8 cellular contexts compared by ENCODE assay signal in the genomic region with DNA sequence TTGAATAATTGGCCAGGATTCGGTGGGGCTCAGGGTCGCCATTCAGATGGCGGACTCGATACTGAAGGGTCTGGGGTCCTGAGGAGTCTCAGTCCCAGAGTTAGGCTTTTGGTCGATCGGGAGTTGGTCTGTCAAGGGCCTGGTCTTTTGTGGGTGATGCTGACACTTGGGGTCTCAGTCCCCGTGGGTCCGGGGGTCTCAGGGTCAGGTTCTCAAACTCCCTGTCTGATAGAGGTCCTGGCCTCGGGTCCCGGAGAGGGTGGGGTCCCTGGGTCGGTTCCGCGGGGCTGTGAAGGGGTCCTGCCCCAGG. TPM values are rescaled to one million over a fixed set of nuclear protein-coding genes. Genes with fewer than 3 reads are reported as not detected.
DNase-seq lines count a peak whose midpoint lies in the region; TF ChIP-seq lines count a peak whose summit lies in the region.

No MANE protein-coding gene starts in this region.

- H3K4me2 ChIP-seq in osteoblast (ENCODE audit: insufficient read depth, low read length): peak overlapping the region; percentile 99

- peak overlapping the region; percentile 83 to 99 (median 94) for H3K4me3 Mint-ChIP-seq in CD4-positive, alpha-beta memory T cell
- H3K4me3 Mint-ChIP-seq in endothelial cell (ENCODE audit: unreplicated experiment): peak overlapping the region; percentile 90

- peaks cover 23 to 55% (median 32%) of the 10 kb centered on the region in 4 donors for H3K4me1 Mint-ChIP-seq in CD4-positive, alpha-beta memory T cell
- H3K4me1 Mint-ChIP-seq in endothelial cell (ENCODE audit: unreplicated experiment): peaks cover 33% of the 10 kb centered on the region

- CTCF ChIA-PET in CD4-positive, alpha-beta memory T cell (lab: Charles Lee; ENCODE audit: partially characterized antibody): interaction anchor here (0.6 to 1.7 kb wide), 6 partner anchors 12 to 172 kb away, joined by 3 to 6 read pairs (median 4); no protein-coding TSS in a partner anchor

- peaks cover 21% of the 10 kb centered on the region for H4K20me1 ChIP-seq in osteoblast (ENCODE audit: insufficient read depth, low read length)

- intact Hi-C loops in CD4-positive, alpha-beta memory T cell (cut with micrococcal nuclease): loop anchor here (1.0 to 10.0 kb wide), 7 partner anchors 29 to 727 kb away; partner anchors contain the start of genes ARIH2, IP6K2, PRKAR2A and RHOA

- H3K9ac ChIP-seq in NT2/D1 (ENCODE audit: insufficient read length, low read depth): peak overlapping the region; percentile 97

- peaks cover 34% of the 10 kb centered on the region for H3K4me1 ChIP-seq in CD4-positive, alpha-beta memory T cell (ENCODE audit: insufficient read depth, low read length)
- peaks cover 18% of the 10 kb centered on the region for H3K4me1 ChIP-seq in NT2/D1 (ENCODE audit: insufficient read depth, insufficient read length)
- H3K4me1 ChIP-seq in osteoblast (ENCODE audit: insufficient read depth, low read length): peaks cover 21% of the 10 kb centered on the region

- H3K27ac ChIP-seq in CD4-positive, alpha-beta memory T cell (ENCODE audit: low read depth, low read length): peak overlapping the region; percentile 77
- peak overlapping the region; percentile 60 for H3K27ac ChIP-seq in osteoblast (ENCODE audit: low read depth, low read length)

- H3K79me2 ChIP-seq in osteoblast (ENCODE audit: insufficient read depth, low read length): peaks cover 33% of the 10 kb centered on the region

- H3K9me3 ChIP-seq in CD4-positive, alpha-beta memory T cell (ENCODE audit: control insufficient read depth in 1 of 2, low read length in 2 of 2): no peaks in the 10 kb centered on the region
- H3K9me3 ChIP-seq in NT2/D1 (ENCODE audit: insufficient read depth, low read length) (no peaks in the 10 kb centered on the region), osteoblast (ENCODE audit: low read depth, low read length) (no peaks in the 10 kb centered on the region)

- TF ChIP-seq CTCF in endothelial cell (IDR thresholded peaks at IDR 0.05; ENCODE audit: unreplicated experiment) (no peak), osteoblast (IDR thresholded peaks at IDR 0.05; ENCODE audit: extremely low read depth, low read depth, low read length) (no peak)

- peak overlapping the region in 6 of 7 donors; percentile 73 to 93 (median 86) for H3K27ac Mint-ChIP-seq in CD4-positive, alpha-beta memory T cell
- H3K27ac Mint-ChIP-seq in endothelial cell (ENCODE audit: unreplicated experiment): no peak overlapping the region

- H3K36me3 Mint-ChIP-seq in CD4-positive, alpha-beta memory T cell: peaks cover 27 to 52% of the 10 kb centered on the region in 2 donors
- H3K36me3 Mint-ChIP-seq in endothelial cell (ENCODE audit: low read depth, unreplicated experiment): peaks cover 30% of the 10 kb centered on the region

- peak overlapping the region; percentile 80 for H2AFZ ChIP-seq in osteoblast (ENCODE audit: low read length)

- H3K27me3 ChIP-seq in CD4-positive, alpha-beta memory T cell (ENCODE audit: insufficient read depth, low read length): no peaks in the 10 kb centered on the region
- H3K27me3 ChIP-seq in NT2/D1 (ENCODE audit: insufficient read depth, insufficient read length) (no peaks in the 10 kb centered on the region), osteoblast (ENCODE audit: insufficient read depth, low read length) (no peaks in the 10 kb centered on the region)

- DNase-seq in CD4-positive, alpha-beta memory T cell: no peak
- no peak for DNase-seq in NT2/D1 (ENCODE audit: low read depth, low spot score)
- no peak for DNase-seq in endothelial cell (ENCODE audit: low spot score)
- DNase-seq in osteoblast (ENCODE audit: insufficient read length, low spot score, missing footprints): no peak
- DNase-seq in SIG-M5 (lab: John Stamatoyannopoulos, UW): no peak
- no peak for DNase-seq in amygdala (lab: John Stamatoyannopoulos, UW)
- no peak for DNase-seq in dedifferentiated amniotic fluid mesenchymal stem cell (ENCODE audit: extremely low spot score)
- DNase-seq in medulla oblongata (ENCODE audit: extremely low spot score): no peak

- H3K4me3 ChIP-seq in CD4-positive, alpha-beta memory T cell (ENCODE audit: low read length in 2 of 2): peak overlapping the region; percentile 52 to 82
- H3K4me3 ChIP-seq in NT2/D1 (ENCODE audit: insufficient read length, low read depth): peak overlapping the region; percentile 96
- peak overlapping the region; percentile 96 for H3K4me3 ChIP-seq in osteoblast (ENCODE audit: insufficient read depth, low read length)

- H3K9me3 Mint-ChIP-seq in CD4-positive, alpha-beta memory T cell: no peaks in the 10 kb centered on the region
- H3K9me3 Mint-ChIP-seq in endothelial cell (ENCODE audit: unreplicated experiment): no peaks in the 10 kb centered on the region

- POLR2A ChIA-PET in CD4-positive, alpha-beta memory T cell (lab: Charles Lee; ENCODE audit: partially characterized antibody): interaction anchor here (0.9 to 1.4 kb wide), 4 partner anchors 24 to 322 kb away, joined by 3 to 5 read pairs (median 4); partner anchors contain the start of genes ARIH2 and WDR6

- peaks cover 46% of the 10 kb centered on the region for H3K36me3 ChIP-seq in CD4-positive, alpha-beta memory T cell (ENCODE audit: insufficient read depth, low read length)
- H3K36me3 ChIP-seq in NT2/D1 (ENCODE audit: insufficient read depth, insufficient read length, low read length) (peaks cover 65% of the 10 kb centered on the region), osteoblast (ENCODE audit: insufficient read depth, low read length) (peaks cover 52% of the 10 kb centered on the region)

- no peaks in the 10 kb centered on the region for H3K27me3 Mint-ChIP-seq in CD4-positive, alpha-beta memory T cell
- H3K27me3 Mint-ChIP-seq in endothelial cell (ENCODE audit: unreplicated experiment): peaks cover 18% of the 10 kb centered on the region

RNA-seq across cellular contexts. Expression of gene NCKIPSD, which starts 0.5 kb away (rescaled TPM):
- 10 to 100 TPM; 20.1 to 21.7 TPM for total RNA-seq in CD4-positive, alpha-beta memory T cell
- polyA plus RNA-seq in CD4-positive, alpha-beta memory T cell: 10 to 100 TPM in 1 of 2 donors, 1 to 10 TPM in 1; 8.3 to 16.1 TPM
- total RNA-seq in endothelial cell (ENCODE audit: unreplicated experiment): 34.1 TPM
- total RNA-seq in osteoblast: 17.1 and 17.7 TPM in 2 replicates

RNA-seq across cellular contexts. Expression of gene CELSR3, which starts 22.6 kb away (rescaled TPM):
- total RNA-seq in CD4-positive, alpha-beta memory T cell: 1 to 10 TPM; 3.3 to 3.5 TPM
- polyA plus RNA-seq in CD4-positive, alpha-beta memory T cell: under 1 TPM; 0.04 to 0.78 TPM
- total RNA-seq in endothelial cell (ENCODE audit: unreplicated experiment) (7.6 TPM), osteoblast (1.2 and 1.4 TPM in 2 replicates)

RNA-seq across cellular contexts. Expression of gene IP6K2, which starts 31.8 kb away (rescaled TPM):
- 10 to 100 TPM; 84.5 to 91.8 TPM for total RNA-seq in CD4-positive, alpha-beta memory T cell
- 10 to 100 TPM; 49.4 to 50.3 TPM for polyA plus RNA-seq in CD4-positive, alpha-beta memory T cell
- total RNA-seq in endothelial cell (ENCODE audit: unreplicated experiment): 87.9 TPM
- 38.0 and 44.9 TPM in 2 replicates for total RNA-seq in osteoblast

RNA-seq across cellular contexts. Expression of gene SLC26A6, which starts 50.0 kb away (rescaled TPM):
- 10 to 100 TPM; 31.6 to 32.4 TPM for total RNA-seq in CD4-positive, alpha-beta memory T cell
- polyA plus RNA-seq in CD4-positive, alpha-beta memory T cell: 1 to 10 TPM; 3.0 to 3.5 TPM
- total RNA-seq in endothelial cell (ENCODE audit: unreplicated experiment) (76.1 TPM), osteoblast (26.2 and 30.8 TPM in 2 replicates)
